ENCODE assay signal across 10 cellular contexts in the genomic region with DNA sequence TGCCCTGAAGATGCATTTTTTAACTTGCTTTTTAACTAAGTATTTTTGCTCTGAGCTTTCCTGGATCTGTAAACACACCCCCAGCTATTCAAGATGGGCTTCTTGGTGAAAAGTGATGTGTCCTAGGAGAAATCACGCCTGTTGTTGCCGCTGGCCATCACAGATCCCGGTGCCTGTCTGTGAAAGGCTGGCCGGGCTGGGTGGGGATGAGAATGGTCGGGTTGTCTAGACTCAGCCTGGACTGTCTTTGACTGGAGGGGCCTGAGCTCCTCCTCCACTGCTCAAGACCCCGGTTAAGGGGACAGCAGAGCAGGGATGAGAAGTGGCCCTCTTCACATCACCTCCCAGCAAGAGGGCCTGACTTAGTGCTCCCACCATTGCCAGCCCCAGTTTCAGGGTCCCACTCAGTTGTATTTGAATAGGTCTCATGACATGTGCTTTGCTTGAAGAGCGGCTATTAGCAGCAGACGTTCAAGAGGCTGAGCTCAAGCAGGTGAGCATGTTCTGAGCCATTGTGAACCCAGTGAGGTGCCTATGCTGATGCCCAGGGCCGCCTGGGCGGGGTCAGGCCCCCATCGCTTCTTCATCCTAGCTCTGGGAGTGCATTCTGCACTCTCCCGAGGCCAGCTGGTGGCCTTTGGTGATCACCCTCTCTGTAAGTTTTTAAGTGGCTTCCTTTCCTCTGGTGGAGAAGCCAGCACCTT.
DNase-seq lines count a peak whose midpoint lies in the region; ATAC-seq and TF ChIP-seq lines count a peak whose summit lies in the region.
"Had no signal": no experiment of that assay in that cellular context is flagged by ENCODE, and none has a peak within 500 bp of the region (broad histone marks: within the 10 kb centered on the region; RNA-seq: fewer than 3 reads in every experiment).

No MANE protein-coding gene starts in this region.

- no peaks in the 10 kb centered on the region for H3K27me3 Mint-ChIP-seq in chondrocyte (ENCODE audit: low read depth)

- no peak overlapping the region for H2BK15ac ChIP-seq in mesendoderm (replicated peaks; ENCODE audit: low read depth)

- no peaks in the 10 kb centered on the region for H3K36me3 Mint-ChIP-seq in chondrocyte (ENCODE audit: low read depth)

- H4K5ac ChIP-seq in mesendoderm (ENCODE audit: low read length) = no peak overlapping the region

- peak overlapping the region; percentile 86 for H3K27ac ChIP-seq in HUES48 (ENCODE audit: low read depth, low read length)
- H3K27ac ChIP-seq in mesendoderm (ENCODE audit: low read depth, low read length) = peak overlapping the region; percentile 77
- peak overlapping the region; percentile 87 to 92 for H3K27ac ChIP-seq in thoracic aorta

- H3K9ac ChIP-seq in HUES48 (ENCODE audit: low read depth, low read length) (peak overlapping the region; percentile 25; the same call in 1 of the 2 replicates), mesendoderm (ENCODE audit: low read length) (peak overlapping the region; percentile 11)

- H3K27ac Mint-ChIP-seq in chondrocyte (ENCODE audit: unreplicated experiment) = peak overlapping the region; percentile 99
- H3K27ac Mint-ChIP-seq: T-helper 1 cell treated with Interleukin-12 subunit alpha and Interleukin-12 subunit beta and Interleukin-4 antibody, amounts not matched to agents 30 μg/mL and 1 μg/mL, for 36 hours had no signal

- no CpG with 5 or more reads among the region's 12 CpGs for whole genome bisulfite sequencing in mesendoderm (ENCODE audit: extremely low coverage, insufficient coverage, low lambda C conversion rate)

- peaks cover 82% of the 10 kb centered on the region for H3K79me2 ChIP-seq in mesendoderm (ENCODE audit: control insufficient read depth, insufficient read depth, low read length)

- H3K36me3 ChIP-seq in HUES48 (ENCODE audit: control insufficient read depth, insufficient read depth, low read length) (no peaks in the 10 kb centered on the region), mesendoderm (ENCODE audit: control insufficient read depth, insufficient read depth, low read length) (no peaks in the 10 kb centered on the region), thoracic aorta (no peaks in the 10 kb centered on the region), MG63 (peaks cover 21% of the 10 kb centered on the region)

- peak overlapping the region; percentile 43 for H3K4ac ChIP-seq in mesendoderm (ENCODE audit: low read depth, low read length)

- peak overlapping the region; percentile 8 for H3K18ac ChIP-seq in mesendoderm (ENCODE audit: low read length)

- H2BK5ac ChIP-seq in mesendoderm (ENCODE audit: low read length) = peak overlapping the region; percentile 58

- no peak for TF ChIP-seq CTCF in chondrocyte (IDR thresholded peaks at IDR 0.05)
- no peak for TF ChIP-seq CTCF in thoracic aorta (IDR thresholded peaks at IDR 0.05)

- no peak overlapping the region for H3K4me3 ChIP-seq in HUES48 (ENCODE audit: low read depth, low read length)
- H3K4me3 ChIP-seq in mesendoderm (ENCODE audit: low read length) = no peak overlapping the region
- H3K4me3 ChIP-seq in thoracic aorta = peak overlapping the region; percentile 34
- H3K4me3 ChIP-seq in MG63 = no peak overlapping the region

- peak overlapping the region; percentile 30 for H3K23ac ChIP-seq in mesendoderm (ENCODE audit: low read length)

- no peak for ATAC-seq in thoracic aorta (ENCODE audit: insufficient number of reproducible peaks, low FRiP score, low read depth)

- no peaks in the 10 kb centered on the region for H3K9me3 Mint-ChIP-seq in chondrocyte (ENCODE audit: low read depth)
- H3K9me3 Mint-ChIP-seq: T-helper 1 cell treated with Interleukin-12 subunit alpha and Interleukin-12 subunit beta and Interleukin-4 antibody, amounts not matched to agents 30 μg/mL and 1 μg/mL, for 36 hours had no signal

- no peak overlapping the region for H2BK120ac ChIP-seq in mesendoderm (ENCODE audit: low read depth, low read length)

- H3K4me1 Mint-ChIP-seq in chondrocyte (ENCODE audit: low read depth) = peaks cover 68% of the 10 kb centered on the region

- H3K9me3 ChIP-seq in HUES48 (ENCODE audit: control insufficient read depth, insufficient read depth, low read length) (no peaks in the 10 kb centered on the region), thoracic aorta (no peaks in the 10 kb centered on the region), MG63 (peaks cover 11% of the 10 kb centered on the region)

- DNase-seq in chondrocyte (ENCODE audit: low spot score) = no peak
- DNase-seq in mesendoderm = peak; percentile 48
- no peak for DNase-seq in thoracic aorta (ENCODE audit: low spot score)
- DNase-seq in NCI-H2081 treated with DMSO at 0.1 percent for 48 hours (lab: John Stamatoyannopoulos, UW) = no peak
- DNase-seq in middle frontal gyrus (ENCODE audit: extremely low spot score, low spot score) = no peak
- no peak for DNase-seq in NCI-H82 (lab: John Stamatoyannopoulos, UW)
- DNase-seq in MG63 = no peak
- DNase-seq: NCI-H2107 had no signal

- H2AK5ac ChIP-seq in mesendoderm (ENCODE audit: low read length) = peak overlapping the region; percentile 18

- no peak overlapping the region for H4K8ac ChIP-seq in mesendoderm (ENCODE audit: low read depth, low read length)

- no peak overlapping the region for H3K4me2 ChIP-seq in mesendoderm (ENCODE audit: low read length)

- peaks cover 45% of the 10 kb centered on the region for H3K79me1 ChIP-seq in mesendoderm (ENCODE audit: low read length)

- no peaks in the 10 kb centered on the region for H3K27me3 ChIP-seq in HUES48 (ENCODE audit: control insufficient read depth, insufficient read depth, low read length)
- no peaks in the 10 kb centered on the region for H3K27me3 ChIP-seq in mesendoderm (ENCODE audit: insufficient read depth, low read length, poor library complexity)
- H3K27me3 ChIP-seq in thoracic aorta (replicated peaks; ENCODE audit: insufficient read depth) = no peaks in the 10 kb centered on the region
- no peaks in the 10 kb centered on the region for H3K27me3 ChIP-seq in MG63

- H3K4me3 Mint-ChIP-seq in chondrocyte (ENCODE audit: unreplicated experiment) = peak overlapping the region; percentile 56
- H3K4me3 Mint-ChIP-seq: T-helper 1 cell treated with Interleukin-12 subunit alpha and Interleukin-12 subunit beta and Interleukin-4 antibody, amounts not matched to agents 30 μg/mL and 1 μg/mL, for 36 hours had no signal

- H3K4me1 ChIP-seq in HUES48 (ENCODE audit: control insufficient read depth, insufficient read depth, low read length) = peaks cover 54% of the 10 kb centered on the region
- peaks cover 22% of the 10 kb centered on the region for H3K4me1 ChIP-seq in mesendoderm (ENCODE audit: control insufficient read depth, low read depth, low read length)
- peaks cover 47 to 81% of the 10 kb centered on the region in 2 donors for H3K4me1 ChIP-seq in thoracic aorta (ENCODE audit: control insufficient read depth in 1 of 2, low read depth in 2 of 2)

- H3K56ac ChIP-seq in mesendoderm (ENCODE audit: low read length) = peak overlapping the region; percentile 71
